1 cellular context compared by ENCODE assay signal in genomic region chr1:54200519-54200997, GRCh38.
A peak's percentile ranks its signal among the peaks of the same experiment; 100 is the strongest.
TF ChIP-seq lines count a peak whose summit lies in the region.

No MANE protein-coding gene starts in this region.

TF ChIP-seq in HCT116, 20 proteins besides CTCF, POLR2A, EP300 and RAD21:
- TF ChIP-seq ZFX (IDR thresholded peaks at IDR 0.05) (peak; percentile 60), SP1 (IDR thresholded peaks at IDR 0.05; ENCODE audit: low read depth) (no peak)
